Comparison of ENCODE assay signal across 1 cellular context in the genomic region with DNA sequence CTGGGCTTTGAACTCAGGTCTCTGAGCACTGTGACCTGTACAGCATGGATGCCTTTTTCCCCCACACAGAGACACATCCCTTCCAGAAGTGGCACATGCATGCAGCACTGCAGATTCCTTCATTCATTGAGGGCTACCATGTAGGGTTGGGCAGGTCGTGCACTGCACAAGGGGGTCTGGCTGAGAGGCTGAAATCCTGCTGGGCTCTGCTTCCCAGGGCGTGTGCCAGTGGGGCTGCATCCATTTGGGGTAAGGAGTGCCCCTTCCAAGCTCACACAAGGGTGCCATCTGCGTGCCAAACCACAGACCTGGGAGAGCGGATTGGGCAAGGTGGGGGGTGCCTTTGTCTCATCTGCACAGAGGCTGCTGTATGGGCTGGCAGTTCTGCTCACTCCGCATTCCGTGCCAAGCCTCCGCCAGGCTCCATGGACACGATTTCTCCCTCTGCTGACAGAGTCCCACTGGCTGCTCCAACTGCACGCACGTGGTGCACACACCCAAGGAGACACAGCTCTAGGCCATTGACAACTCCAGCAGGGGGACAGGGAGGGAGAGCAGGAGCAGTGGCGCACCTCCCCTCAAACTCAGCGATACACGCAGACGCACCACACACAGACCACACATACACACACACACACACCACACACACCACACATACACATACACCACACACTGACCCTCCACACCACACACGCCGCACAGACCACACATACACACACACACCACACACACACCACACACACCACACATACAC.
TF ChIP-seq lines count a peak whose summit lies in the region.

No MANE protein-coding gene starts in this region.

TF ChIP-seq in HEK293, 187 proteins besides CTCF, POLR2A, EP300 and RAD21 (continued from another document and continues in another):
- TF ChIP-seq ZNF776 (tag by site-specific recombination; IDR thresholded peaks at IDR 0.05; ENCODE audit: borderline replicate concordance) = no peak
- no peak for TF ChIP-seq ZNF777 (tag by site-specific recombination; IDR thresholded peaks at IDR 0.05; ENCODE audit: borderline replicate concordance)
- TF ChIP-seq GLIS1 (tag by site-specific recombination; IDR thresholded peaks at IDR 0.05) = peak; percentile 77
- no peak for TF ChIP-seq ZSCAN23 (tag by site-specific recombination; IDR thresholded peaks at IDR 0.05)
- TF ChIP-seq ZNF10 (tag by site-specific recombination; IDR thresholded peaks at IDR 0.05) = no peak
- no peak for TF ChIP-seq YY2 (tag by site-specific recombination; IDR thresholded peaks at IDR 0.05)
- TF ChIP-seq SP7 (tag by site-specific recombination; IDR thresholded peaks at IDR 0.05) = 0 out of 2 replicates have a peak, but pooled peaks have one; percentile 32
- TF ChIP-seq ZBTB17 (tag by site-specific recombination; IDR thresholded peaks at IDR 0.05) = peak; percentile 93
- TF ChIP-seq, protein P1, sequence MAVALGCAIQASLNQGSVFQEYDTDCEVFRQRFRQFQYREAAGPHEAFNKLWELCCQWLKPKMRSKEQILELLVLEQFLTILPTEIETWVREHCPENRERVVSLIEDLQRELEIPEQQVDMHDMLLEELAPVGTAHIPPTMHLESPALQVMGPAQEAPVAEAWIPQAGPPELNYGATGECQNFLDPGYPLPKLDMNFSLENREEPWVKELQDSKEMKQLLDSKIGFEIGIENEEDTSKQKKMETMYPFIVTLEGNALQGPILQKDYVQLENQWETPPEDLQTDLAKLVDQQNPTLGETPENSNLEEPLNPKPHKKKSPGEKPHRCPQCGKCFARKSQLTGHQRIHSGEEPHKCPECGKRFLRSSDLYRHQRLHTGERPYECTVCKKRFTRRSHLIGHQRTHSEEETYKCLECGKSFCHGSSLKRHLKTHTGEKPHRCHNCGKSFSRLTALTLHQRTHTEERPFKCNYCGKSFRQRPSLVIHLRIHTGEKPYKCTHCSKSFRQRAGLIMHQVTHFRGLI (tag by site-specific recombination; IDR thresholded peaks at IDR 0.05) = peak; percentile 59; the same call in 1 of the 2 replicates
- no peak for TF ChIP-seq KLF7 (tag by site-specific recombination; IDR thresholded peaks at IDR 0.05; ENCODE audit: borderline replicate concordance)
- TF ChIP-seq, protein P2, sequence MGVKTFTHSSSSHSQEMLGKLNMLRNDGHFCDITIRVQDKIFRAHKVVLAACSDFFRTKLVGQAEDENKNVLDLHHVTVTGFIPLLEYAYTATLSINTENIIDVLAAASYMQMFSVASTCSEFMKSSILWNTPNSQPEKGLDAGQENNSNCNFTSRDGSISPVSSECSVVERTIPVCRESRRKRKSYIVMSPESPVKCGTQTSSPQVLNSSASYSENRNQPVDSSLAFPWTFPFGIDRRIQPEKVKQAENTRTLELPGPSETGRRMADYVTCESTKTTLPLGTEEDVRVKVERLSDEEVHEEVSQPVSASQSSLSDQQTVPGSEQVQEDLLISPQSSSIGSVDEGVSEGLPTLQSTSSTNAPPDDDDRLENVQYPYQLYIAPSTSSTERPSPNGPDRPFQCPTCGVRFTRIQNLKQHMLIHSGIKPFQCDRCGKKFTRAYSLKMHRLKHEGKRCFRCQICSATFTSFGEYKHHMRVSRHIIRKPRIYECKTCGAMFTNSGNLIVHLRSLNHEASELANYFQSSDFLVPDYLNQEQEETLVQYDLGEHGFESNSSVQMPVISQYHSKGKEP (tag by site-specific recombination; IDR thresholded peaks at IDR 0.05) = no peak
- no peak for TF ChIP-seq TRIM28 (IDR thresholded peaks at IDR 0.05; ENCODE audit: borderline replicate concordance, low read length)
- no peak for TF ChIP-seq GFI1B (tag by site-specific recombination; IDR thresholded peaks at IDR 0.05)
- TF ChIP-seq ZNF510 (tag by site-specific recombination; IDR thresholded peaks at IDR 0.05; ENCODE audit: insufficient replicate concordance) = no peak
- TF ChIP-seq ZNF600 (tag by site-specific recombination; IDR thresholded peaks at IDR 0.05) = peak; percentile 57
- 0 out of 2 replicates have a peak, but pooled peaks have one; percentile 18 for TF ChIP-seq ZNF239 (tag by site-specific recombination; IDR thresholded peaks at IDR 0.05)
- no peak for TF ChIP-seq ZNF24 (tag by site-specific recombination; IDR thresholded peaks at IDR 0.05)
- TF ChIP-seq ZNF114 (tag by site-specific recombination; IDR thresholded peaks at IDR 0.05) = no peak
- TF ChIP-seq GLIS2 (tag by site-specific recombination; IDR thresholded peaks at IDR 0.05) = peak; percentile 75
- no peak for TF ChIP-seq ZNF133 (tag by site-specific recombination; IDR thresholded peaks at IDR 0.05)
- TF ChIP-seq, protein P3, sequence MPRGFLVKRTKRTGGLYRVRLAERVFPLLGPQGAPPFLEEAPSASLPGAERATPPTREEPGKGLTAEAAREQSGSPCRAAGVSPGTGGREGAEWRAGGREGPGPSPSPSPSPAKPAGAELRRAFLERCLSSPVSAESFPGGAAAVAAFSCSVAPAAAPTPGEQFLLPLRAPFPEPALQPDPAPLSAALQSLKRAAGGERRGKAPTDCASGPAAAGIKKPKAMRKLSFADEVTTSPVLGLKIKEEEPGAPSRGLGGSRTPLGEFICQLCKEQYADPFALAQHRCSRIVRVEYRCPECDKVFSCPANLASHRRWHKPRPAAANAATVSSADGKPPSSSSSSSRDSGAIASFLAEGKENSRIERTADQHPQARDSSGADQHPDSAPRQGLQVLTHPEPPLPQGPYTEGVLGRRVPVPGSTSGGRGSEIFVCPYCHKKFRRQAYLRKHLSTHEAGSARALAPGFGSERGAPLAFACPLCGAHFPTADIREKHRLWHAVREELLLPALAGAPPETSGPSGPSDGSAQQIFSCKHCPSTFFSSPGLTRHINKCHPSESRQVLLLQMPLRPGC (tag by site-specific recombination; IDR thresholded peaks at IDR 0.05) = no peak
- TF ChIP-seq, protein P4, sequence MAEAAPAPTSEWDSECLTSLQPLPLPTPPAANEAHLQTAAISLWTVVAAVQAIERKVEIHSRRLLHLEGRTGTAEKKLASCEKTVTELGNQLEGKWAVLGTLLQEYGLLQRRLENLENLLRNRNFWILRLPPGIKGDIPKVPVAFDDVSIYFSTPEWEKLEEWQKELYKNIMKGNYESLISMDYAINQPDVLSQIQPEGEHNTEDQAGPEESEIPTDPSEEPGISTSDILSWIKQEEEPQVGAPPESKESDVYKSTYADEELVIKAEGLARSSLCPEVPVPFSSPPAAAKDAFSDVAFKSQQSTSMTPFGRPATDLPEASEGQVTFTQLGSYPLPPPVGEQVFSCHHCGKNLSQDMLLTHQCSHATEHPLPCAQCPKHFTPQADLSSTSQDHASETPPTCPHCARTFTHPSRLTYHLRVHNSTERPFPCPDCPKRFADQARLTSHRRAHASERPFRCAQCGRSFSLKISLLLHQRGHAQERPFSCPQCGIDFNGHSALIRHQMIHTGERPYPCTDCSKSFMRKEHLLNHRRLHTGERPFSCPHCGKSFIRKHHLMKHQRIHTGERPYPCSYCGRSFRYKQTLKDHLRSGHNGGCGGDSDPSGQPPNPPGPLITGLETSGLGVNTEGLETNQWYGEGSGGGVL (tag by site-specific recombination; IDR thresholded peaks at IDR 0.05) = peak; percentile 57; the same call in 1 of the 2 replicates
- TF ChIP-seq ZNF843 (tag by site-specific recombination; IDR thresholded peaks at IDR 0.05) = no peak
- 0 out of 2 replicates have a peak, but pooled peaks have one; percentile 29 for TF ChIP-seq ZNF792 (tag by site-specific recombination; IDR thresholded peaks at IDR 0.05)
- no peak for TF ChIP-seq MYNN (tag by site-specific recombination; IDR thresholded peaks at IDR 0.05; ENCODE audit: borderline replicate concordance)
- no peak for TF ChIP-seq ZFP41 (tag by site-specific recombination; IDR thresholded peaks at IDR 0.05; ENCODE audit: borderline replicate concordance)
- TF ChIP-seq ZNF585B (tag by site-specific recombination; IDR thresholded peaks at IDR 0.05) = no peak
- no peak for TF ChIP-seq ZNF211 (tag by site-specific recombination; IDR thresholded peaks at IDR 0.05; ENCODE audit: low read depth)
- TF ChIP-seq, protein P5, sequence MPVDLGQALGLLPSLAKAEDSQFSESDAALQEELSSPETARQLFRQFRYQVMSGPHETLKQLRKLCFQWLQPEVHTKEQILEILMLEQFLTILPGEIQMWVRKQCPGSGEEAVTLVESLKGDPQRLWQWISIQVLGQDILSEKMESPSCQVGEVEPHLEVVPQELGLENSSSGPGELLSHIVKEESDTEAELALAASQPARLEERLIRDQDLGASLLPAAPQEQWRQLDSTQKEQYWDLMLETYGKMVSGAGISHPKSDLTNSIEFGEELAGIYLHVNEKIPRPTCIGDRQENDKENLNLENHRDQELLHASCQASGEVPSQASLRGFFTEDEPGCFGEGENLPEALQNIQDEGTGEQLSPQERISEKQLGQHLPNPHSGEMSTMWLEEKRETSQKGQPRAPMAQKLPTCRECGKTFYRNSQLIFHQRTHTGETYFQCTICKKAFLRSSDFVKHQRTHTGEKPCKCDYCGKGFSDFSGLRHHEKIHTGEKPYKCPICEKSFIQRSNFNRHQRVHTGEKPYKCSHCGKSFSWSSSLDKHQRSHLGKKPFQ (tag by site-specific recombination; IDR thresholded peaks at IDR 0.05) = no peak
- no peak for TF ChIP-seq KLF10 (tag by site-specific recombination; IDR thresholded peaks at IDR 0.05)
- 0 out of 2 replicates have a peak, but pooled peaks have one; percentile 26 for TF ChIP-seq HOXC10 (CRISPR knock-in tag; IDR thresholded peaks at IDR 0.05)
- TF ChIP-seq ZNF501 (tag by site-specific recombination; IDR thresholded peaks at IDR 0.05) = peak; percentile 50; the same call in 1 of the 2 replicates
- peak; percentile 94 for TF ChIP-seq ZNF140 (tag by site-specific recombination; IDR thresholded peaks at IDR 0.05)
- no peak for TF ChIP-seq ZNF707 (tag by site-specific recombination; IDR thresholded peaks at IDR 0.05)
- TF ChIP-seq ZNF560 (tag by site-specific recombination; IDR thresholded peaks at IDR 0.05; ENCODE audit: borderline replicate concordance) = no peak
- TF ChIP-seq, protein P6, sequence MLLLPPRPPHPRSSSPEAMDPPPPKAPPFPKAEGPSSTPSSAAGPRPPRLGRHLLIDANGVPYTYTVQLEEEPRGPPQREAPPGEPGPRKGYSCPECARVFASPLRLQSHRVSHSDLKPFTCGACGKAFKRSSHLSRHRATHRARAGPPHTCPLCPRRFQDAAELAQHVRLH (tag by site-specific recombination; IDR thresholded peaks at IDR 0.05) = peak; percentile 34; the same call in 1 of the 2 replicates
- peak; percentile 21; the same call in 1 of the 2 replicates for TF ChIP-seq GLI4 (tag by site-specific recombination; IDR thresholded peaks at IDR 0.05)
- no peak for TF ChIP-seq ZNF266 (tag by site-specific recombination; IDR thresholded peaks at IDR 0.05; ENCODE audit: low read depth)
- TF ChIP-seq ZIC2 (tag by site-specific recombination; IDR thresholded peaks at IDR 0.05) = peak; percentile 97
- peak; percentile 11; the same call in 1 of the 2 replicates for TF ChIP-seq WT1 (tag by site-specific recombination; IDR thresholded peaks at IDR 0.05)
- TF ChIP-seq, protein P7, sequence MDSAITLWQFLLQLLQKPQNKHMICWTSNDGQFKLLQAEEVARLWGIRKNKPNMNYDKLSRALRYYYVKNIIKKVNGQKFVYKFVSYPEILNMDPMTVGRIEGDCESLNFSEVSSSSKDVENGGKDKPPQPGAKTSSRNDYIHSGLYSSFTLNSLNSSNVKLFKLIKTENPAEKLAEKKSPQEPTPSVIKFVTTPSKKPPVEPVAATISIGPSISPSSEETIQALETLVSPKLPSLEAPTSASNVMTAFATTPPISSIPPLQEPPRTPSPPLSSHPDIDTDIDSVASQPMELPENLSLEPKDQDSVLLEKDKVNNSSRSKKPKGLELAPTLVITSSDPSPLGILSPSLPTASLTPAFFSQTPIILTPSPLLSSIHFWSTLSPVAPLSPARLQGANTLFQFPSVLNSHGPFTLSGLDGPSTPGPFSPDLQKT (IDR thresholded peaks at IDR 0.05; ENCODE audit: borderline replicate concordance, low read depth, low read length) = no peak
- TF ChIP-seq, protein P8, sequence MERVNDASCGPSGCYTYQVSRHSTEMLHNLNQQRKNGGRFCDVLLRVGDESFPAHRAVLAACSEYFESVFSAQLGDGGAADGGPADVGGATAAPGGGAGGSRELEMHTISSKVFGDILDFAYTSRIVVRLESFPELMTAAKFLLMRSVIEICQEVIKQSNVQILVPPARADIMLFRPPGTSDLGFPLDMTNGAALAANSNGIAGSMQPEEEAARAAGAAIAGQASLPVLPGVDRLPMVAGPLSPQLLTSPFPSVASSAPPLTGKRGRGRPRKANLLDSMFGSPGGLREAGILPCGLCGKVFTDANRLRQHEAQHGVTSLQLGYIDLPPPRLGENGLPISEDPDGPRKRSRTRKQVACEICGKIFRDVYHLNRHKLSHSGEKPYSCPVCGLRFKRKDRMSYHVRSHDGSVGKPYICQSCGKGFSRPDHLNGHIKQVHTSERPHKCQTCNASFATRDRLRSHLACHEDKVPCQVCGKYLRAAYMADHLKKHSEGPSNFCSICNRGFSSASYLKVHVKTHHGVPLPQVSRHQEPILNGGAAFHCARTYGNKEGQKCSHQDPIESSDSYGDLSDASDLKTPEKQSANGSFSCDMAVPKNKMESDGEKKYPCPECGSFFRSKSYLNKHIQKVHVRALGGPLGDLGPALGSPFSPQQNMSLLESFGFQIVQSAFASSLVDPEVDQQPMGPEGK (tag by site-specific recombination; IDR thresholded peaks at IDR 0.05) = peak; percentile 75
- peak; percentile 91 for TF ChIP-seq IKZF3 (tag by site-specific recombination; IDR thresholded peaks at IDR 0.05)
- TF ChIP-seq, protein P9, sequence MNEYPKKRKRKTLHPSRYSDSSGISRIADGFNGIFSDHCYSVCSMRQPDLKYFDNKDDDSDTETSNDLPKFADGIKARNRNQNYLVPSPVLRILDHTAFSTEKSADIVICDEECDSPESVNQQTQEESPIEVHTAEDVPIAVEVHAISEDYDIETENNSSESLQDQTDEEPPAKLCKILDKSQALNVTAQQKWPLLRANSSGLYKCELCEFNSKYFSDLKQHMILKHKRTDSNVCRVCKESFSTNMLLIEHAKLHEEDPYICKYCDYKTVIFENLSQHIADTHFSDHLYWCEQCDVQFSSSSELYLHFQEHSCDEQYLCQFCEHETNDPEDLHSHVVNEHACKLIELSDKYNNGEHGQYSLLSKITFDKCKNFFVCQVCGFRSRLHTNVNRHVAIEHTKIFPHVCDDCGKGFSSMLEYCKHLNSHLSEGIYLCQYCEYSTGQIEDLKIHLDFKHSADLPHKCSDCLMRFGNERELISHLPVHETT (tag by site-specific recombination; IDR thresholded peaks at IDR 0.05) = no peak
- TF ChIP-seq, protein P10, sequence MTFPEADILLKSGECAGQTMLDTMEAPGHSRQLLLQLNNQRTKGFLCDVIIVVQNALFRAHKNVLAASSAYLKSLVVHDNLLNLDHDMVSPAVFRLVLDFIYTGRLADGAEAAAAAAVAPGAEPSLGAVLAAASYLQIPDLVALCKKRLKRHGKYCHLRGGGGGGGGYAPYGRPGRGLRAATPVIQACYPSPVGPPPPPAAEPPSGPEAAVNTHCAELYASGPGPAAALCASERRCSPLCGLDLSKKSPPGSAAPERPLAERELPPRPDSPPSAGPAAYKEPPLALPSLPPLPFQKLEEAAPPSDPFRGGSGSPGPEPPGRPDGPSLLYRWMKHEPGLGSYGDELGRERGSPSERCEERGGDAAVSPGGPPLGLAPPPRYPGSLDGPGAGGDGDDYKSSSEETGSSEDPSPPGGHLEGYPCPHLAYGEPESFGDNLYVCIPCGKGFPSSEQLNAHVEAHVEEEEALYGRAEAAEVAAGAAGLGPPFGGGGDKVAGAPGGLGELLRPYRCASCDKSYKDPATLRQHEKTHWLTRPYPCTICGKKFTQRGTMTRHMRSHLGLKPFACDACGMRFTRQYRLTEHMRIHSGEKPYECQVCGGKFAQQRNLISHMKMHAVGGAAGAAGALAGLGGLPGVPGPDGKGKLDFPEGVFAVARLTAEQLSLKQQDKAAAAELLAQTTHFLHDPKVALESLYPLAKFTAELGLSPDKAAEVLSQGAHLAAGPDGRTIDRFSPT (tag by site-specific recombination; IDR thresholded peaks at IDR 0.05) = peak; percentile 73; the same call in 1 of the 2 replicates
- TF ChIP-seq ZNF571 (tag by site-specific recombination; IDR thresholded peaks at IDR 0.05) = no peak
